ENCODE assay signal across 8 cellular contexts in the genomic region with DNA sequence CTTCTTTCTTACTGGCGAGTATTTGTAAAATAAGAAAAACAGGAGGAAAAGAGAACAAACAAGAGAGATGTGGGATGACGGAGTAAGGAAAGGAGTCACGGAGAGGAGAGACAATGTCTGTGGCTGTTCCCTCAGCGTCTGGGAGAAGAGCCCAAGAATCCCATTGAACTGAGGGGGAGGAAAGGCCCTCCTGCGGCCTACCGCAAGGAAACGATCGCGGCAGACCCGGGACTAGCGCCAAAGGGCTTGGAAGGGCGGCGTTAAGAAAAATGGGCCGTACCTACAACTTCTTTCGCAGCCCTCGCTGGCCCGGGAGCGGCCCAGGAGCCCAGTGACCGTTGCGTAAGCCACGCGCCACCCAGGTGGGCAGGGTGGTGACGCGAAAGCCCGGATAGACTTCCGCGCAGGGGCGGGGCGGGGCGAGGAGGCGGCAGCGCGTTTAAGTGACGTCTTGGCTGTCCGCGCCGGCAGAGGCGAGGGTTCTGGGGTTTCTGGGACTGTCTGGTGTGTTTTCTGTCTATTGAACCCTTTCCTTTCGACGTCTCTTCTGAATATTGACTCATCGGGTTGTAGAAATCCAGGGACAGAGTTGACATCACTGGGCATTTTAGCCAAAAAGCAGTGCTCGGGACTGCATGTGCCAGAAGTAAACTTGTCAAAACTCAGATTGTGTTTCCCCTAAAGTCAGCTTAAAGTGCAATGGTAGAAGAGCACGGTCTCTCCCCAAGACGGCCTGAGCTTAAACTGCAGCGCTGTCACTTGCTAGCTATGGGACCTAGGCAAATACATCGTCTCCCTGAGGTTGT. TPM values are rescaled to one million over a fixed set of nuclear protein-coding genes. Genes with fewer than 3 reads are reported as not detected.
DNase-seq lines count a peak whose midpoint lies in the region; TF ChIP-seq lines count a peak whose summit lies in the region.

A gene with protein sequence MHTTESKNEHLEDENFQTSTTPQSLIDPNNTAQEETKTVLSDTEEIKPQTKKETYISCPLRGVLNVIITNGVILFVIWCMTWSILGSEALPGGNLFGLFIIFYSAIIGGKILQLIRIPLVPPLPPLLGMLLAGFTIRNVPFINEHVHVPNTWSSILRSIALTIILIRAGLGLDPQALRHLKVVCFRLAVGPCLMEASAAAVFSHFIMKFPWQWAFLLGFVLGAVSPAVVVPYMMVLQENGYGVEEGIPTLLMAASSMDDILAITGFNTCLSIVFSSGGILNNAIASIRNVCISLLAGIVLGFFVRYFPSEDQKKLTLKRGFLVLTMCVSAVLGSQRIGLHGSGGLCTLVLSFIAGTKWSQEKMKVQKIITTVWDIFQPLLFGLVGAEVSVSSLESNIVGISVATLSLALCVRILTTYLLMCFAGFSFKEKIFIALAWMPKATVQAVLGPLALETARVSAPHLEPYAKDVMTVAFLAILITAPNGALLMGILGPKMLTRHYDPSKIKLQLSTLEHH (minus strand): TSS at position 387 of the 806 bp plus-strand sequence. CDS start 27,994 bp downstream, outside the sequence.

- H2AFZ ChIP-seq in OCI-LY7 (ENCODE audit: low read length) = peak within 1 kb of the TSS; percentile 73

- peak within 1 kb of the TSS; percentile 99 for H3K27ac Mint-ChIP-seq in Caco-2 (ENCODE audit: unreplicated experiment)

- H3K27me3 ChIP-seq in Caco-2 (replicated peaks; ENCODE audit: control insufficient read depth, insufficient read depth, low read length) (no peaks in the 10 kb centered on the region), mucosa of rectum (ENCODE audit: control insufficient read depth in 2 of 2, insufficient read depth in 2 of 2, low read length in 2 of 2) (no peaks in the 10 kb centered on the region)

- no peaks in the 10 kb centered on the region for H3K4me1 ChIP-seq in Caco-2
- peaks cover 11% of the 10 kb centered on the region for H3K4me1 ChIP-seq in OCI-LY7 (ENCODE audit: insufficient read depth, low read length, poor library complexity, severe bottlenecking)
- H3K4me1 ChIP-seq in mucosa of rectum (ENCODE audit: control insufficient read depth in 2 of 2, insufficient read depth in 2 of 2, low read length in 2 of 2) = peaks cover 0 to 11% of the 10 kb centered on the region in 2 donors

- H4K20me1 ChIP-seq in OCI-LY7 (ENCODE audit: insufficient read depth, low read length) = no peaks in the 10 kb centered on the region

- H3K79me2 ChIP-seq in OCI-LY7 (ENCODE audit: insufficient read depth, low read depth, low read length) = no peaks in the 10 kb centered on the region

- no peak for TF ChIP-seq CTCF in Caco-2 (IDR thresholded peaks at IDR 0.05; ENCODE audit: insufficient read depth in 1 of 2, low read depth in 1 of 2, low read length in 1 of 2, severe bottlenecking in 1 of 2, unreplicated experiment in 1 of 2)
- no peak for TF ChIP-seq CTCF in GM20000 (IDR thresholded peaks at IDR 0.05; ENCODE audit: extremely low read depth, missing control alignments)
- TF ChIP-seq CTCF in OCI-LY7 (conservative IDR thresholded peaks at IDR 0.05; ENCODE audit: low read length) = no peak
- TF ChIP-seq CTCF in epithelial cell of proximal tubule (conservative IDR thresholded peaks at IDR 0.05; ENCODE audit: low read depth, low read length) = no peak

- H3K9me3 ChIP-seq in Caco-2 = no peaks in the 10 kb centered on the region
- no peaks in the 10 kb centered on the region for H3K9me3 ChIP-seq in OCI-LY7 (ENCODE audit: low read length)
- no peaks in the 10 kb centered on the region for H3K9me3 ChIP-seq in mucosa of rectum (ENCODE audit: control insufficient read depth in 2 of 2, low read length in 2 of 2)

- peaks cover 8% of the 10 kb centered on the region for H3K4me1 Mint-ChIP-seq in Caco-2 (ENCODE audit: low read depth, unreplicated experiment)

- CTCF ChIA-PET in Caco-2 (lab: Charles Lee) (interaction anchor here (0.7 to 1.0 kb wide), 3 partner anchors 81 to 399 kb away, joined by 3 read pairs; no protein-coding TSS in a partner anchor), OCI-LY7 (lab: Charles Lee; ENCODE audit: unreplicated experiment) (no interaction called here)

- POLR2A ChIA-PET in Caco-2 (lab: Charles Lee) = interaction anchor here (1.0 to 1.3 kb wide), 2 partner anchors 150 to 399 kb away, joined by 6 to 7 read pairs; no protein-coding TSS in a partner anchor
- POLR2A ChIA-PET in OCI-LY7 (lab: Charles Lee) = interaction anchor here (0.7 to 1.4 kb wide), 5 partner anchors 10 to 145 kb away, joined by 3 to 5 read pairs (median 3); no protein-coding TSS in a partner anchor

- H3K27ac ChIP-seq in OCI-LY7 (ENCODE audit: low read depth, low read length, poor library complexity, severe bottlenecking) = peak within 1 kb of the TSS; percentile 39
- peak within 1 kb of the TSS; percentile 94 to 96 for H3K27ac ChIP-seq in mucosa of rectum (ENCODE audit: low read depth in 2 of 2, low read length in 2 of 2)

- no peaks in the 10 kb centered on the region for H3K36me3 ChIP-seq in Caco-2 (ENCODE audit: control insufficient read depth, insufficient read depth, low read length)
- H3K36me3 ChIP-seq in OCI-LY7 (ENCODE audit: insufficient read depth, low read length) = no peaks in the 10 kb centered on the region
- no peaks in the 10 kb centered on the region for H3K36me3 ChIP-seq in mucosa of rectum (ENCODE audit: control insufficient read depth in 2 of 2, insufficient read depth in 2 of 2, low read length in 2 of 2)

- BruUV-seq in Caco-2 (replicated peaks; lab: Mats Ljungman, UMichigan) = TSS peak; percentile 97
- BruUV-seq in OCI-LY7 (replicated peaks; lab: Mats Ljungman, UMichigan) = no TSS peak

- peak; percentile 95 to 97 for DNase-seq in Caco-2
- DNase-seq in GM20000 (ENCODE audit: low spot score) = peak; percentile 87
- DNase-seq in HS-5 (ENCODE audit: low read depth) = peak; percentile 90
- peak; percentile 81 for DNase-seq in OCI-LY7 (ENCODE audit: low spot score)
- DNase-seq in activated T-cell treated with anti-CD3 and anti-CD28 coated beads, Interleukin-2, amount 50 U/mL, for 1 hour = peak; percentile 95
- peak; percentile 71 for DNase-seq in epithelial cell of proximal tubule (ENCODE audit: low read depth)
- peak; percentile 91 for DNase-seq in stimulated activated CD8-positive, alpha-beta memory T cell treated with anti-CD3 and anti-CD28 coated beads, Interleukin-7, amount 100 ng/mL, for 24 hours (ENCODE audit: low read depth)

- peak within 1 kb of the TSS; percentile 84 to 88 for H3K9ac ChIP-seq in mucosa of rectum (ENCODE audit: low read depth in 1 of 2, low read length in 2 of 2)

- intact Hi-C loops in Caco-2 (cut with micrococcal nuclease; ENCODE audit: unreplicated experiment) (loop anchor here (1.0 to 10.0 kb wide), 3 partner anchors 55 to 675 kb away; a partner anchor contains a TSS), OCI-LY7 (cut with micrococcal nuclease; ENCODE audit: unreplicated experiment) (no loop called here)

- H3K4me2 ChIP-seq in OCI-LY7 (ENCODE audit: low read length) = peak within 1 kb of the TSS; percentile 63

- peak within 1 kb of the TSS; percentile 99 for H3K4me3 Mint-ChIP-seq in Caco-2 (ENCODE audit: unreplicated experiment)

- H3K27me3 Mint-ChIP-seq in Caco-2 (ENCODE audit: insufficient read depth, unreplicated experiment) = no peaks in the 10 kb centered on the region

- H3K4me3 ChIP-seq in Caco-2 (ENCODE audit: low read depth, low read length) = peak within 1 kb of the TSS; percentile 49
- peak within 1 kb of the TSS; percentile 76 for H3K4me3 ChIP-seq in OCI-LY7 (ENCODE audit: low read depth, low read length, poor library complexity, severe bottlenecking)
- peak within 1 kb of the TSS; percentile 59 for H3K4me3 ChIP-seq in epithelial cell of proximal tubule (ENCODE audit: low read depth, low read length)
- H3K4me3 ChIP-seq in mucosa of rectum (ENCODE audit: low read length in 2 of 2) = peak within 1 kb of the TSS; percentile 82 to 91

- H3K9me3 Mint-ChIP-seq in Caco-2 (ENCODE audit: unreplicated experiment) = no peaks in the 10 kb centered on the region

- H3K36me3 Mint-ChIP-seq in Caco-2 (ENCODE audit: insufficient read depth, unreplicated experiment) = peaks cover 11% of the 10 kb centered on the region

- H3K9me2 ChIP-seq in OCI-LY7 (ENCODE audit: insufficient read depth, low read length) = no peaks in the 10 kb centered on the region

RNA-seq across cellular contexts. Expression of the gene that starts here (rescaled TPM):
- 1.7 TPM in 1 of 2 replicates, not detected in the other for total RNA-seq in Caco-2 (2022)
- total RNA-seq in OCI-LY7 (2014; rRNA removed; shearing (Covaris generic)) = 0.88 and 2.3 TPM in 2 replicates
- 2.0 and 3.3 TPM in 2 replicates for total RNA-seq in OCI-LY7 (2022)
- 0.43 and 1.1 TPM in 2 replicates for total RNA-seq in epithelial cell of proximal tubule

Comparison
In these comparisons a context has a peak if more than half of its experiments do, and no peak if none do; other contexts are left out.
1. Peak in every context shown above with its lines: DNase-seq, H3K4me3 ChIP-seq and H3K27ac ChIP-seq.